Comparison of ENCODE assay signal across 16 cellular contexts in the genomic region with DNA sequence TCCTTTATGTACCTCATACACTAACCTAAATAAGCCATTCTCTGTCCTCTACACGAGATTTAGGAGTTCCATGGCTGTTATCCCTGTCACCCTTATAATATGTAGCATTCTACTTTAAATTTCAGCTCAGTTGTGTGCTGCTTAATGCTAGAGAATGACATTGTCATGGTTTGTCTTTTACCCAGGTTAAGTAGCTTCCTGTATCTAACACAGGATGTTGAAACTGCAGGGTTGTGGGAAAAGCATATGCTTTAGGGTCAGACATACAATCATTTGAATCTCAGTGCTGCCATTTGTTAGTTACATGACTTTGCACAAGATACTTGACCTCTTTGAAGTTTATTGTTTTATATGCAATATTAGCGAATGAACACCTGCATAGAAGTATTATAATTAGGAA.
DNase-seq lines count a peak whose midpoint lies in the region; ATAC-seq and TF ChIP-seq lines count a peak whose summit lies in the region.
"Had no signal": no experiment of that assay in that cellular context is flagged by ENCODE, and none has a peak within 500 bp of the region (broad histone marks: within the 10 kb centered on the region; RNA-seq: fewer than 3 reads in every experiment).

No MANE protein-coding gene starts in this region.

- no peaks in the 10 kb centered on the region for H4K20me1 ChIP-seq in DND-41 (ENCODE audit: insufficient read depth, low read length)

- no peaks in the 10 kb centered on the region for H3K79me2 ChIP-seq in DND-41 (ENCODE audit: insufficient read depth, low read length)

- H3K27me3 ChIP-seq in CD4-positive, CD25-positive, alpha-beta regulatory T cell (ENCODE audit: control insufficient read depth, insufficient read depth, low read length), result no peaks in the 10 kb centered on the region
- H3K27me3 ChIP-seq in DND-41 (ENCODE audit: insufficient read depth, low read length, poor library complexity), result no peaks in the 10 kb centered on the region
- H3K27me3 ChIP-seq: thyroid gland had no signal

- peaks cover 0 to 6% (median 2%) of the 10 kb centered on the region in 7 donors for H3K9me3 Mint-ChIP-seq in CD4-positive, CD25-positive, alpha-beta regulatory T cell
- H3K9me3 Mint-ChIP-seq in central memory CD8-positive, alpha-beta T cell, result peaks cover 13% of the 10 kb centered on the region
- H3K9me3 Mint-ChIP-seq in chondrocyte (ENCODE audit: low read depth), result no peaks in the 10 kb centered on the region
- H3K9me3 Mint-ChIP-seq: activated B cell treated with CpG ODN at 0.5 μM for 24 hours had no signal

- H3K4me2 ChIP-seq in DND-41 (ENCODE audit: insufficient read depth, low read length), result peak overlapping the region; percentile 49

- H2AFZ ChIP-seq in DND-41 (ENCODE audit: low read depth, low read length), result peak overlapping the region; percentile 72

- peaks cover 2 to 24% (median 9%) of the 10 kb centered on the region in 4 donors for H3K4me1 Mint-ChIP-seq in CD4-positive, CD25-positive, alpha-beta regulatory T cell
- H3K4me1 Mint-ChIP-seq in central memory CD8-positive, alpha-beta T cell, result no peaks in the 10 kb centered on the region
- H3K4me1 Mint-ChIP-seq in chondrocyte (ENCODE audit: low read depth), result peaks cover 12% of the 10 kb centered on the region
- H3K4me1 Mint-ChIP-seq: activated B cell treated with CpG ODN at 0.5 μM for 24 hours, naive B cell had no signal

- H3K4me1 ChIP-seq in CD4-positive, CD25-positive, alpha-beta regulatory T cell (ENCODE audit: control insufficient read depth, insufficient read depth, low read length, poor library complexity, severe bottlenecking), result no peaks in the 10 kb centered on the region
- peaks cover 38% of the 10 kb centered on the region for H3K4me1 ChIP-seq in DND-41 (ENCODE audit: insufficient read depth, low read length)
- H3K4me1 ChIP-seq: thyroid gland had no signal

- H3K4me3 ChIP-seq in CD4-positive, CD25-positive, alpha-beta regulatory T cell (ENCODE audit: low read depth, low read length), result peak overlapping the region; percentile 28
- H3K4me3 ChIP-seq in DND-41 (ENCODE audit: low read depth in 1 of 2, low read length in 2 of 2), result peak overlapping the region in 1 of 2 experiments; percentile 28; a peak in 1 of 4 replicates
- H3K4me3 ChIP-seq: dorsolateral prefrontal cortex, thyroid gland had no signal

- H3K36me3 Mint-ChIP-seq in CD4-positive, CD25-positive, alpha-beta regulatory T cell, result no peaks in the 10 kb centered on the region
- no peaks in the 10 kb centered on the region for H3K36me3 Mint-ChIP-seq in central memory CD8-positive, alpha-beta T cell (ENCODE audit: insufficient read depth)
- no peaks in the 10 kb centered on the region for H3K36me3 Mint-ChIP-seq in chondrocyte (ENCODE audit: low read depth)
- H3K36me3 Mint-ChIP-seq: naive B cell had no signal

- peak overlapping the region; percentile 8 to 79 (median 72) for H3K4me3 Mint-ChIP-seq in CD4-positive, CD25-positive, alpha-beta regulatory T cell
- H3K4me3 Mint-ChIP-seq in central memory CD8-positive, alpha-beta T cell, result peak overlapping the region; percentile 46
- H3K4me3 Mint-ChIP-seq in chondrocyte (ENCODE audit: unreplicated experiment), result no peak overlapping the region
- H3K4me3 Mint-ChIP-seq: activated B cell treated with CpG ODN at 0.5 μM for 24 hours, naive B cell had no signal

- no peaks in the 10 kb centered on the region for H3K36me3 ChIP-seq in CD4-positive, CD25-positive, alpha-beta regulatory T cell (ENCODE audit: control insufficient read depth, insufficient read depth, low read length)
- no peaks in the 10 kb centered on the region for H3K36me3 ChIP-seq in DND-41 (ENCODE audit: insufficient read depth, low read length)
- H3K36me3 ChIP-seq: thyroid gland had no signal

- H3K27ac Mint-ChIP-seq in CD4-positive, CD25-positive, alpha-beta regulatory T cell, result peak overlapping the region in 2 of 3 donors; percentile 80 to 88
- no peak overlapping the region for H3K27ac Mint-ChIP-seq in central memory CD8-positive, alpha-beta T cell (ENCODE audit: low read depth)
- no peak overlapping the region for H3K27ac Mint-ChIP-seq in chondrocyte (ENCODE audit: unreplicated experiment)
- H3K27ac Mint-ChIP-seq: activated B cell treated with CpG ODN at 0.5 μM for 24 hours, naive B cell had no signal

- H3K27me3 Mint-ChIP-seq in CD4-positive, CD25-positive, alpha-beta regulatory T cell, result no peaks in the 10 kb centered on the region
- no peaks in the 10 kb centered on the region for H3K27me3 Mint-ChIP-seq in central memory CD8-positive, alpha-beta T cell
- peaks cover 2% of the 10 kb centered on the region for H3K27me3 Mint-ChIP-seq in chondrocyte (ENCODE audit: low read depth)
- H3K27me3 Mint-ChIP-seq: activated B cell treated with CpG ODN at 0.5 μM for 24 hours had no signal

- TF ChIP-seq CTCF in DND-41 (IDR thresholded peaks at IDR 0.05; ENCODE audit: borderline replicate concordance, extremely low read depth, low read length, poor library complexity, severe bottlenecking) (no peak), chondrocyte (IDR thresholded peaks at IDR 0.05) (no peak)

- peak overlapping the region; percentile 56 for H3K27ac ChIP-seq in CD4-positive, CD25-positive, alpha-beta regulatory T cell (ENCODE audit: insufficient read depth, low read length, poor library complexity, severe bottlenecking)
- H3K27ac ChIP-seq in DND-41 (ENCODE audit: low read length), result peak overlapping the region; percentile 87
- H3K27ac ChIP-seq: dorsolateral prefrontal cortex, thyroid gland had no signal

- H3K9ac ChIP-seq in DND-41 (ENCODE audit: low read depth, low read length), result peak overlapping the region; percentile 35; the same call in 1 of the 2 replicates

- DNase-seq in CD4-positive, CD25-positive, alpha-beta regulatory T cell, result peak in 2 of 3 donors; percentile 10 to 53
- DNase-seq in DND-41 (peak; percentile 41), NCI-H69 (lab: John Stamatoyannopoulos, UW) (peak; percentile 62), chondrocyte (ENCODE audit: low spot score) (no peak), pons (ENCODE audit: low spot score) (no peak)
- no peak for DNase-seq in central memory CD8-positive, alpha-beta T cell (ENCODE audit: low spot score in 2 of 2)
- DNase-seq: activated B cell treated with CpG ODN at 0.5 μM for 24 hours, C1 segment of cervical spinal cord, dorsolateral prefrontal cortex, hippocampal formation, naive B cell, NCI-H146, NCI-H524 treated with DMSO at 0.1 percent for 48 hours, thyroid gland had no signal

- no peaks in the 10 kb centered on the region for H3K9me3 ChIP-seq in CD4-positive, CD25-positive, alpha-beta regulatory T cell (ENCODE audit: control insufficient read depth in 2 of 2, low read length in 2 of 2)
- H3K9me3 ChIP-seq in DND-41 (ENCODE audit: insufficient read depth, low read length, severe bottlenecking), result no peaks in the 10 kb centered on the region
- H3K9me3 ChIP-seq: thyroid gland had no signal

- ATAC-seq in CD4-positive, CD25-positive, alpha-beta regulatory T cell (ENCODE audit: low read depth in 2 of 2), result peak; percentile 48 to 57
- ATAC-seq in DND-41 (ENCODE audit: insufficient read depth, low read depth) (peak; percentile 82), HG02571 (IDR thresholded peaks at IDR 0.05; ENCODE audit: unreplicated experiment) (no peak)
- peak; percentile 57 for ATAC-seq in central memory CD8-positive, alpha-beta T cell (replicated peaks; ENCODE audit: extremely low read depth, poor library complexity, severe bottlenecking)
- ATAC-seq: left lobe of liver had no signal

Comparison
In these comparisons a context has a peak if more than half of its experiments do, and no peak if none do; other contexts are left out.
1. DNase-seq: peak in CD4-positive, CD25-positive, alpha-beta regulatory T cell (2 of 3), DND-41 (single experiment) and NCI-H69 (single experiment); none in central memory CD8-positive, alpha-beta T cell (0 of 2), chondrocyte (single experiment) and pons (single experiment).
2. H3K27ac Mint-ChIP-seq: peak in CD4-positive, CD25-positive, alpha-beta regulatory T cell (2 of 3); none in central memory CD8-positive, alpha-beta T cell (single experiment) and chondrocyte (single experiment).